Comparison of ENCODE assay signal across 8 cellular contexts in the genomic region with DNA sequence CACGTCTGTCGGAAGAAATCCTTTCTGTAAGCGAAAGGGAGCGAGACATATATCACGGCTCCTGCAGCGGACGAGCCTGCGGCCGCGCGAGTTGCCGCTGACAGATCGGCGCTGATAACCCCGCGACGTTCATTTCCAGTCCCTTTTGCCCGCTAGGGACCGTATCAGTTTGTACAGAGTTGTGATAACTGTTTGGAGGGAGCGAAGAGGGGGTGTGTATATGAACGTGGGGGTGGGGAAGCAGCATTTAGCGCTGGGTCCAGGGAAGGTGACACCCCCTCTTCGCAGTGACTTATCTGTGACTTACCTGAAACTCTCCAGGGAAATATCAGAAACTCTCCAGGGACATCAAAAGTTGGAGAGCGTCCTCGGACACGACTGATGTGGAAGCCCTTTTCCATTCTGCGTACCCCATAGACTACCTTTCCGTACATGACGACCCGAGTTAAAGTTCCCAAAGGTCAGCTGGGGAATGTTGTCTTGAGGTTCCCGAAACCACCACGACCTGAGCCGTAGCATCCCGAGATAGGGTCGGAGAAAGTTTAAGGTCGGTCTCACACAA. TPM values are rescaled to one million over a fixed set of nuclear protein-coding genes. Genes with fewer than 3 reads are reported as not detected.
DNase-seq lines count a peak whose midpoint lies in the region; ATAC-seq, FAIRE-seq and TF ChIP-seq lines count a peak whose summit lies in the region.

No MANE protein-coding gene starts in this region.

- intact Hi-C loops in kidney (cut with DNase I), result loop anchor here (10.0 kb wide), 1 partner anchor 396 kb away; no protein-coding TSS in a partner anchor

- H3K9ac ChIP-seq in adipocyte (ENCODE audit: low read length) (peak overlapping the region; percentile 3), kidney (ENCODE audit: low read length in 2 of 2) (peak overlapping the region in 1 of 2 donors; percentile 35)

- H3K4me1 ChIP-seq in adipocyte (ENCODE audit: control insufficient read depth, insufficient read depth, low read length) (peaks cover 16% of the 10 kb centered on the region), kidney (ENCODE audit: control insufficient read depth in 1 of 2, insufficient read depth in 1 of 2, low read depth in 1 of 2, low read length in 2 of 2) (peaks cover 0 to 7% of the 10 kb centered on the region in 2 donors), upper lobe of left lung (peaks cover 3 to 59% (median 22%) of the 10 kb centered on the region in 4 donors)

- H3K4me1 Mint-ChIP-seq in IgD-negative memory B cell, result peaks cover 0 to 10% (median 6%) of the 10 kb centered on the region in 3 donors

- 1 to 3% methylated on average over 28 to 36 of the region's 36 CpGs for WGBS in upper lobe of left lung, 2 donors

- no peak for TF ChIP-seq POLR2A in upper lobe of left lung (IDR thresholded peaks at IDR 0.05)

- H3K27me3 ChIP-seq in adipocyte (replicated peaks; ENCODE audit: control insufficient read depth, insufficient read depth, low read length) (peaks cover 33% of the 10 kb centered on the region), upper lobe of left lung (peaks cover 0 to 26% (median 9%) of the 10 kb centered on the region in 4 donors)

- H3K27ac ChIP-seq in kidney (ENCODE audit: low read depth in 2 of 2, low read length in 2 of 2) (peak overlapping the region; percentile 26 to 49), upper lobe of left lung (peak overlapping the region; percentile 94 to 98 (median 97))

- no peaks in the 10 kb centered on the region for H3K36me3 Mint-ChIP-seq in IgD-negative memory B cell

- TF ChIP-seq CTCF in AG04449 (IDR thresholded peaks at IDR 0.05; ENCODE audit: insufficient read depth, low read length, missing control alignments), result no peak
- no peak for TF ChIP-seq CTCF in kidney (IDR thresholded peaks at IDR 0.05; ENCODE audit: borderline replicate concordance, extremely low read depth, insufficient read depth)
- TF ChIP-seq CTCF in upper lobe of left lung (IDR thresholded peaks at IDR 0.05), result peak in 3 of 6 experiments; percentile 19 to 51 (median 32)

- DNase-seq in AG04449 (ENCODE audit: low read depth, low spot score) (no peak), adipocyte (ENCODE audit: low read depth) (peak; percentile 37), kidney (no peak), upper lobe of left lung (peak in 1 of 2 donors; percentile 86)
- DNase-seq in activated effector memory CD4-positive, alpha-beta T cell treated with Interleukin-2 at 50 U/mL for 16 hours, result no peak

- CTCF ChIA-PET in AG04449 (lab: Yijun Ruan, JAX), result interaction anchor here (0.5 kb wide), 1 partner anchor 624 kb away, joined by 3 read pairs; no protein-coding TSS in a partner anchor

- H3K36me3 ChIP-seq in adipocyte (ENCODE audit: control insufficient read depth, insufficient read depth, low read length, severe bottlenecking) (no peaks in the 10 kb centered on the region), kidney (ENCODE audit: control insufficient read depth in 1 of 2, insufficient read depth in 2 of 2, low read length in 2 of 2) (no peaks in the 10 kb centered on the region), upper lobe of left lung (peaks cover 0 to 7% (median 0%) of the 10 kb centered on the region in 4 donors)

- H3K27me3 Mint-ChIP-seq in IgD-negative memory B cell, result peaks cover 62% of the 10 kb centered on the region

- POLR2A ChIA-PET in AG04449 (lab: Yijun Ruan, JAX), result no interaction called here

- no peak for FAIRE-seq in kidney (lab: Jason Lieb, UNC)

- H3K4me3 Mint-ChIP-seq in IgD-negative memory B cell, result peak overlapping the region in 3 of 4 donors; percentile 2 to 78 (median 40)

- H3K27ac Mint-ChIP-seq in IgD-negative memory B cell, result no peak overlapping the region

- no peak for TF ChIP-seq EP300 in upper lobe of left lung (IDR thresholded peaks at IDR 0.05)

- H3K4me3 ChIP-seq in AG04449 (ENCODE audit: low read depth, low read length), result peak overlapping the region; percentile 7; the same call in 1 of the 2 replicates
- peak overlapping the region; percentile 95 for H3K4me3 ChIP-seq in adipocyte (ENCODE audit: low read length)
- peak overlapping the region; percentile 54 to 58 for H3K4me3 ChIP-seq in kidney (ENCODE audit: low read length in 2 of 2)
- H3K4me3 ChIP-seq in upper lobe of left lung, result peak overlapping the region; percentile 70 to 78 (median 74)

- peak in 1 of 2 donors; percentile 13 for ATAC-seq in upper lobe of left lung (ENCODE audit: low FRiP score in 2 of 2)
- no peak for ATAC-seq in HG03354 (IDR thresholded peaks at IDR 0.05; ENCODE audit: poor library complexity, severe bottlenecking, unreplicated experiment)
- ATAC-seq in HG02571 (IDR thresholded peaks at IDR 0.05; ENCODE audit: unreplicated experiment), result no peak

- H3K9me3 ChIP-seq in adipocyte (ENCODE audit: control insufficient read depth, low read length) (no peaks in the 10 kb centered on the region), kidney (ENCODE audit: control insufficient read depth in 1 of 2, low read length in 2 of 2) (no peaks in the 10 kb centered on the region), upper lobe of left lung (no peaks in the 10 kb centered on the region)

- no peaks in the 10 kb centered on the region for H3K9me3 Mint-ChIP-seq in IgD-negative memory B cell

RNA-seq across cellular contexts. Expression of gene GATA6, which starts 0.9 kb away (rescaled TPM):
- polyA plus RNA-seq in IgD-negative memory B cell (not detected), kidney (ENCODE audit: insufficient read depth, low read depth, low replicate concordance) (1.7 TPM)
- total RNA-seq in kidney (10.9 TPM), upper lobe of left lung (10 to 100 TPM; 29.7 to 52.8 (median 41.4) TPM)

Comparison
In these comparisons a context has a peak if more than half of its experiments do, and no peak if none do; other contexts are left out.
1. H3K4me3 ChIP-seq: peak in every context shown above with its lines; median percentile 95 in adipocyte; 74 in upper lobe of left lung; 56 in kidney; 7 in AG04449.